In genomic region chr15:40988157-40988556, GRCh38 we compare ENCODE assay signal across 27 cellular contexts.
"Had no signal": no experiment of that assay in that cellular context is flagged by ENCODE, and none has a peak within 500 bp of the region (broad histone marks: within the 10 kb centered on the region; RNA-seq: fewer than 3 reads in every experiment).

No MANE protein-coding gene starts in this region.

- H3K27ac ChIP-seq: stomach, suprapubic skin, testis, thyroid gland, tibial artery, tibial nerve, transverse colon, upper lobe of left lung, upper lobe of right lung, uterus, vagina had no signal

- DNase-seq: stimulated activated CD4-positive, alpha-beta T cell treated with anti-CD3 and anti-CD28 coated beads, Interleukin-2, amount 100 ng/mL, for 48 hours; stimulated activated CD4-positive, alpha-beta T cell treated with anti-CD3 and anti-CD28 coated beads, Interleukin-4, amount 100 ng/mL, for 1 hour; stimulated activated CD4-positive, alpha-beta T cell treated with anti-CD3 and anti-CD28 coated beads, Interleukin-4, amount 100 ng/mL, for 24 hours; stimulated activated CD4-positive, alpha-beta T cell treated with anti-CD3 and anti-CD28 coated beads, Interleukin-4, amount 100 ng/mL, for 4 hours; stimulated activated CD8-positive, alpha-beta memory T cell treated with anti-CD3 and anti-CD28 coated beads, Interleukin-4, amount 100 ng/mL, for 48 hours; stimulated activated naive B cell treated with anti-CD40 and anti-IgM and Interleukin-4, amounts not matched to agents 10 μg/mL and 1 μg/mL and 100 μg/mL, for 72 hours; stimulated activated naive CD4-positive, alpha-beta T cell; stimulated activated naive CD4-positive, alpha-beta T cell treated with Interleukin-2 at 50 U/mL for 16 hours; stimulated activated naive CD8-positive, alpha-beta T cell treated with anti-CD3 and anti-CD28 coated beads, Interleukin-15, amount 100 ng/mL, for 72 hours; stimulated activated naive CD8-positive, alpha-beta T cell treated with anti-CD3 and anti-CD28 coated beads, Interleukin-15, Interleukin-2, amounts not matched to agents 100 U/mL and 50 U/mL, for 24 hours; stomach; substantia nigra; testis; thyroid gland; tibial artery; transverse colon; trophoblast cell; upper lobe of left lung; upper lobe of right lung; uterus had no signal

- H3K9me3 ChIP-seq: stomach, suprapubic skin, testis, thoracic aorta, thyroid gland, tibial artery, tibial nerve, transverse colon, upper lobe of left lung, upper lobe of right lung, uterus, vagina had no signal

- H3K4me3 ChIP-seq: stomach, suprapubic skin, testis, thoracic aorta, thyroid gland, tibial artery, tibial nerve, transverse colon, upper lobe of left lung, upper lobe of right lung, uterus, vagina had no signal

- H3K4me1 ChIP-seq: testis, thyroid gland, tibial nerve, upper lobe of right lung, uterus, vagina had no signal

- H3K27me3 ChIP-seq: stomach, suprapubic skin, testis, thyroid gland, tibial artery, tibial nerve, transverse colon, upper lobe of left lung, upper lobe of right lung, uterus, vagina had no signal

- FAIRE-seq: urothelium cell line had no signal

- H3K36me3 ChIP-seq: uterus had no signal

- ATAC-seq: stimulated activated effector memory CD8-positive, alpha-beta T cell treated with anti-CD3 and anti-CD28 coated beads, Interleukin-12 subunit alpha, Interleukin-12 subunit beta, amount 100 ng/mL, for 72 hours; stimulated activated memory B cell treated with anti-CD40 and anti-IgM and Interleukin-4, amounts not matched to agents 10 μg/mL and 1 μg/mL and 100 μg/mL, for 72 hours; stimulated activated naive B cell treated with anti-CD40 and anti-IgM and Interleukin-4, amounts not matched to agents 10 μg/mL and 1 μg/mL and 100 μg/mL, for 72 hours; stimulated activated naive CD8-positive, alpha-beta T cell treated with anti-CD3 and anti-CD28 coated beads, Interleukin-15, amount 100 ng/mL, for 72 hours; stimulated activated naive CD8-positive, alpha-beta T cell treated with anti-CD3 and anti-CD28 coated beads, Interleukin-15, Interleukin-2, amounts not matched to agents 100 U/mL and 50 U/mL, for 24 hours; upper lobe of right lung had no signal
